Comparison of ENCODE assay signal across 24 cellular contexts in genomic region chr9:126030716-126031115, GRCh38.
"Had no signal": no experiment of that assay in that cellular context is flagged by ENCODE, and none has a peak within 500 bp of the region (broad histone marks: within the 10 kb centered on the region; RNA-seq: fewer than 3 reads in every experiment).

No MANE protein-coding gene starts in this region.

- H3K4me1 ChIP-seq: SJSA1 had no signal

- DNase-seq: KBM-7, MV-4-11, NCI-H1048, NCI-H1105, NCI-H1417, NCI-H1436 treated with DMSO at 0.1 percent for 48 hours, NCI-H1694, NCI-H1930, NCI-H2081, NCI-H2107, NCI-H226, NCI-H446, NCI-H510A, NCI-H524 treated with DMSO at 0.1 percent for 48 hours, NCI-H69, NCI-H774, PC-3, SIG-M5 had no signal

- H3K27me3 ChIP-seq: SJSA1 had no signal

- H3K36me3 ChIP-seq: SJSA1 had no signal

- H3K27ac ChIP-seq: HL-60, RWPE1, SJSA1, SK-N-MC had no signal

- ATAC-seq: Panc1, PC-3 had no signal

- FAIRE-seq: HTR-8/SVneo had no signal

- H3K4me3 ChIP-seq: SJSA1, SK-N-MC had no signal

- H3K9me3 ChIP-seq: SJSA1 had no signal
